In the genomic region with DNA sequence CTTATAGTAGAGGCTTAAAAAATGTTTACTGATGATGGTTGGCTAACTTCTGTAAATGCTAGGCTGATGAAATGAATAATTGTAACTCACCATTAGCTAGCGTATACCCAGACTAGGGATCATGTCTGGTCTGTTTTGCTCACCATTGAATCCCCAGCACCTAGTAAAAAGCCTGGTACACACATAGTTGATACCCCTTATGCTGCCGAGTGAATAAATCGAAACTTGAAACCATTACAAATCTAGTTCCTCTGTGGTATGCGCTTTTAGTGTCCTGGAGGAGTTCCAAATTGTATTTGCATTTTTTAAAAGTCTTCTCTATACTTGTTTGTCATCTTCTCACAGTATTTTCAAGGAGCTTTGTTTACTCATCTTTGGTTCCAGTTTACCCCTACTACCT, we compare ENCODE assay signal across 8 cellular contexts. TPM values are rescaled to one million over a fixed set of nuclear protein-coding genes. Genes with fewer than 3 reads are reported as not detected.
A peak's percentile ranks its signal among the peaks of the same experiment; 100 is the strongest.
DNase-seq lines count a peak whose midpoint lies in the region; ATAC-seq, FAIRE-seq and TF ChIP-seq lines count a peak whose summit lies in the region.

No MANE protein-coding gene starts in this region.

- DNase-seq in GM03348 (ENCODE audit: low spot score) (peak; percentile 33), keratinocyte (ENCODE audit: low read depth, low spot score) (no peak), HuH-7 (ENCODE audit: low spot score) (no peak), omental fat pad (ENCODE audit: low spot score) (no peak), HEK293T (ENCODE audit: extremely low spot score) (no peak)
- DNase-seq in activated CD4-positive, alpha-beta memory T cell treated with anti-CD3 and anti-CD28 coated beads for 36 hours = peak; percentile 27

- TF ChIP-seq CTCF in keratinocyte (optimal IDR thresholded peaks at IDR 0.05 in 1 of 3, IDR thresholded peaks at IDR 0.05 in 1 of 3, conservative IDR thresholded peaks at IDR 0.05 in 1 of 3; ENCODE audit: extremely low read depth in 1 of 3, insufficient read depth in 2 of 3, low read length in 3 of 3) (no peak), omental fat pad (IDR thresholded peaks at IDR 0.05) (no peak)

- no peaks in the 10 kb centered on the region for H3K27me3 ChIP-seq in keratinocyte (ENCODE audit: control insufficient read depth, extremely low read depth, insufficient read depth, low read length)

- H4K20me1 ChIP-seq in keratinocyte (ENCODE audit: control insufficient read depth, extremely low read depth, insufficient read depth, low read length) = no peaks in the 10 kb centered on the region

- peaks cover 26% of the 10 kb centered on the region for H3K36me3 Mint-ChIP-seq in activated CD4-positive, alpha-beta memory T cell treated with anti-CD3 and anti-CD28 coated beads for 36 hours

- H3K27ac Mint-ChIP-seq in activated CD4-positive, alpha-beta memory T cell treated with anti-CD3 and anti-CD28 coated beads for 36 hours = peak overlapping the region; percentile 89

- H3K79me2 ChIP-seq in keratinocyte (ENCODE audit: control insufficient read depth, insufficient read depth, low read length) = peaks cover 12% of the 10 kb centered on the region

- no peaks in the 10 kb centered on the region for H3K9me3 ChIP-seq in keratinocyte (ENCODE audit: control insufficient read depth, low read depth, low read length)

- H3K4me2 ChIP-seq in keratinocyte (ENCODE audit: control insufficient read depth, extremely low read depth, insufficient read depth, low read depth, low read length) = peak overlapping the region; percentile 79

- peak overlapping the region; percentile 96 for H3K27ac ChIP-seq in keratinocyte (ENCODE audit: control insufficient read depth, insufficient read depth, low read length)

- peak overlapping the region; percentile 58 to 92 (median 76) for H3K4me3 ChIP-seq in keratinocyte (ENCODE audit: control insufficient read depth in 2 of 3, extremely low read depth in 1 of 3, insufficient read depth in 2 of 3, low read depth in 1 of 3, low read length in 3 of 3)

- FAIRE-seq in keratinocyte (lab: Jason Lieb, UNC) = no peak

- peaks cover 0 to 4% of the 10 kb centered on the region in 2 experiments for H3K36me3 ChIP-seq in keratinocyte (ENCODE audit: control insufficient read depth in 2 of 2, extremely low read depth in 1 of 2, insufficient read depth in 2 of 2, low read length in 2 of 2)

- peak overlapping the region; percentile 89 for H3K9ac ChIP-seq in keratinocyte (ENCODE audit: control insufficient read depth, extremely low read depth, insufficient read depth, low read length)

- H3K9me3 Mint-ChIP-seq in activated CD4-positive, alpha-beta memory T cell treated with anti-CD3 and anti-CD28 coated beads for 36 hours = no peaks in the 10 kb centered on the region

- POLR2A ChIA-PET in activated CD4-positive, alpha-beta memory T cell treated with anti-CD3 and anti-CD28 coated beads for 36 hours (lab: Charles Lee) = interaction anchor here (1.0 to 2.5 kb wide), 4 partner anchors 44 to 214 kb away, joined by 3 to 12 read pairs (median 11); no protein-coding TSS in a partner anchor
- POLR2A ChIA-PET in HEK293T (lab: Yijun Ruan, JAX) = interaction anchor here (0.6 to 3.4 kb wide), 7 partner anchors 14 to 280 kb away, joined by 3 to 38 read pairs (median 6); a partner anchor contains a TSS

- H3K4me1 ChIP-seq in keratinocyte (ENCODE audit: control insufficient read depth, extremely low read depth, insufficient read depth, low read length) = peaks cover 40% of the 10 kb centered on the region

- peak overlapping the region; percentile 27 for H2AFZ ChIP-seq in keratinocyte (ENCODE audit: control insufficient read depth, low read length)

- peak; percentile 42 for ATAC-seq in HG02870 (IDR thresholded peaks at IDR 0.05; ENCODE audit: unreplicated experiment)
- ATAC-seq in HG03571 (IDR thresholded peaks at IDR 0.05; ENCODE audit: unreplicated experiment) = no peak
- no peak for ATAC-seq in omental fat pad (ENCODE audit: low FRiP score)

- no peaks in the 10 kb centered on the region for H3K27me3 Mint-ChIP-seq in activated CD4-positive, alpha-beta memory T cell treated with anti-CD3 and anti-CD28 coated beads for 36 hours

- dilution Hi-C loops in keratinocyte (cut with MboI; ENCODE audit: extremely low pct_ligation_motif_present, low sequenced_read_pairs) = no loop called here

- CTCF ChIA-PET in activated CD4-positive, alpha-beta memory T cell treated with anti-CD3 and anti-CD28 coated beads for 36 hours (lab: Charles Lee) = interaction anchor here (2.9 to 4.1 kb wide), 2 partner anchors 31 to 45 kb away, joined by 18 to 33 read pairs; no protein-coding TSS in a partner anchor
- CTCF ChIA-PET in HEK293T (lab: Yijun Ruan, JAX) = interaction anchor here (1.2 kb wide), 1 partner anchor 31 kb away, joined by 5 read pairs; no protein-coding TSS in a partner anchor

- intact Hi-C loops in activated CD4-positive, alpha-beta memory T cell treated with anti-CD3 and anti-CD28 coated beads for 36 hours (cut with micrococcal nuclease) = loop anchor here (1.0 to 5.0 kb wide), 4 partner anchors 62 to 198 kb away; a partner anchor contains a TSS

- H3K9me1 ChIP-seq in keratinocyte (ENCODE audit: control insufficient read depth, extremely low read depth, insufficient read depth, low read length) = no peaks in the 10 kb centered on the region

- peak overlapping the region; percentile 91 for H3K4me3 Mint-ChIP-seq in activated CD4-positive, alpha-beta memory T cell treated with anti-CD3 and anti-CD28 coated beads for 36 hours

- peaks cover 42% of the 10 kb centered on the region for H3K4me1 Mint-ChIP-seq in activated CD4-positive, alpha-beta memory T cell treated with anti-CD3 and anti-CD28 coated beads for 36 hours (ENCODE audit: low read depth)

TF ChIP-seq in HEK293T, 16 proteins besides CTCF, POLR2A, EP300 and RAD21:
- TF ChIP-seq ELF4 (IDR thresholded peaks at IDR 0.05) (no peak), L3MBTL2 (conservative IDR thresholded peaks at IDR 0.05) (no peak), FOXK2 (IDR thresholded peaks at IDR 0.05) (no peak), HDGF (IDR thresholded peaks at IDR 0.05; ENCODE audit: borderline replicate concordance) (no peak), FOXA1 (IDR thresholded peaks at IDR 0.05) (no peak), SUZ12 (IDR thresholded peaks at IDR 0.05) (no peak), NFRKB (IDR thresholded peaks at IDR 0.05) (no peak), CTBP1 (IDR thresholded peaks at IDR 0.05; ENCODE audit: borderline replicate concordance) (no peak), ARNT (IDR thresholded peaks at IDR 0.05) (no peak), LEF1 (IDR thresholded peaks at IDR 0.05; ENCODE audit: borderline replicate concordance) (no peak), BHLHE40 (IDR thresholded peaks at IDR 0.05; ENCODE audit: borderline replicate concordance) (no peak), FOXM1 (IDR thresholded peaks at IDR 0.05; ENCODE audit: borderline replicate concordance) (no peak), SP1 (IDR thresholded peaks at IDR 0.05) (no peak)
- TF ChIP-seq, protein P1, sequence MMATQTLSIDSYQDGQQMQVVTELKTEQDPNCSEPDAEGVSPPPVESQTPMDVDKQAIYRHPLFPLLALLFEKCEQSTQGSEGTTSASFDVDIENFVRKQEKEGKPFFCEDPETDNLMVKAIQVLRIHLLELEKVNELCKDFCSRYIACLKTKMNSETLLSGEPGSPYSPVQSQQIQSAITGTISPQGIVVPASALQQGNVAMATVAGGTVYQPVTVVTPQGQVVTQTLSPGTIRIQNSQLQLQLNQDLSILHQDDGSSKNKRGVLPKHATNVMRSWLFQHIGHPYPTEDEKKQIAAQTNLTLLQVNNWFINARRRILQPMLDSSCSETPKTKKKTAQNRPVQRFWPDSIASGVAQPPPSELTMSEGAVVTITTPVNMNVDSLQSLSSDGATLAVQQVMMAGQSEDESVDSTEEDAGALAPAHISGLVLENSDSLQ (IDR thresholded peaks at IDR 0.05) = no peak
TF ChIP-seq in HEK293T: peak in this region for 0.

RNA-seq across cellular contexts. Expression of a gene that starts 1.3 kb away (rescaled TPM):
- total RNA-seq in activated CD4-positive, alpha-beta memory T cell treated with anti-CD3 and anti-CD28 coated beads for 36 hours = 10 to 100 TPM; 32.6 TPM
- 10.2 to 16.5 TPM (median 13.2 TPM) in 3 replicates for polyA plus RNA-seq in keratinocyte
- polyA plus RNA-seq in keratinocyte (2011; ENCODE audit: low read depth) = 5.4 TPM
- 7.1 and 14.3 TPM in 2 replicates for polyA plus RNA-seq in keratinocyte (2011; cell fraction: cytosol; rRNA removed)
- polyA plus RNA-seq in keratinocyte (2011; cell fraction: nucleus; rRNA removed) = 17.5 and 18.6 TPM in 2 replicates
- polyA plus RNA-seq in keratinocyte (2012; ENCODE audit: low replicate concordance) = 7.3 and 12.9 TPM in 2 replicates
- polyA minus RNA-seq in keratinocyte = 9.2 to 20.1 TPM (median 13.9 TPM) in 3 replicates
- polyA minus RNA-seq in keratinocyte (2011; cell fraction: cytosol; rRNA and poly(A)+ RNA removed) = 15.3 TPM
- 13.8 and 30.7 TPM in 2 replicates for polyA minus RNA-seq in keratinocyte (2011; cell fraction: nucleus; rRNA and poly(A)+ RNA removed)
- 10 to 100 TPM; 16.1 to 21.1 (median 19.1) TPM for total RNA-seq in omental fat pad

Comparison
In these comparisons a context has a peak if more than half of its experiments do, and no peak if none do; other contexts are left out.
1. DNase-seq: peak in GM03348 (single experiment) and activated CD4-positive, alpha-beta memory T cell treated with anti-CD3 and anti-CD28 coated beads for 36 hours (single experiment); none in keratinocyte (single experiment), HuH-7 (single experiment), omental fat pad (single experiment) and HEK293T (single experiment).